ENCODE assay signal across 1 cellular context in the genomic region with DNA sequence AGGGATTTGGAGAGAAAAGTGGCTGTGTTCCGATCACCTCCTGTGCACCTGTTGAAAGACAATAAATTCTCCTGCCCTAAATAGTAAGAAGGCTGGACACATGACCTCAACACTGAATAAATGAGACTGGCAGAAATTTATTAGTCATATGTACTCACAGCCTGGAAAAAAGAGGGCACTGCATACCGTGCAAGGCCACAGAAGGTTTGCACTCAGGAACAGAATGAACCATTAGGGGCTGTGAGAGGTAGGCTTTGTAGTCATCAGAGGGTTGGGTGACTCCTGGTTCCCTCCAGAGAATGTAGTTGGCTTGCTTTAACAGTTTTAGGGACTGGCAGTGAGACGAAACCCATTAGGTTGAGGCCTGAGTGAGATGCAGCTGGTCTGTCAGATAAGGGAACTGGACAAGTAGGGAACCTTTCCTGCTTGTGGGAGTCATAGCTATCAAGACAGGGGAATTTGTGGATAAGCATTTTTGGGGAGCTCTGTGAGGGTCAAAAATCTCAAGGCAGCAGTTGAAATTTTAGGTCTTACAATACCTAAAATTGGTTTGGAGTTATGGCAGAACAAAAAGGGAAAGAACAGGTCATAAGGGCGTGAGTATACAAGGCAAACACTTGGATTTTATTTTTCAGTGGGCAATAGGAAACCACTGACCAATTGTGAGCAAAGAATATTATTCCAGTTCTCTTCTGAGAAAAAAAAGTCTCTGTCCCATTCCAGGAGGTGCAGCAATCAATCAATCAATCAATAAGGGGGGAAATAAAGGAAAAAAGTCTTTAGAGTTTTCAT.
TF ChIP-seq lines count a peak whose summit lies in the region.

No MANE protein-coding gene starts in this region.

TF ChIP-seq in K562, 482 proteins besides CTCF, POLR2A, EP300 and RAD21 (continued from another document and continues in another):
- no peak for TF ChIP-seq ZNF740 (CRISPR knock-in tag; IDR thresholded peaks at IDR 0.05)
- no peak for TF ChIP-seq ZNF740 (tag; IDR thresholded peaks at IDR 0.05)
- TF ChIP-seq ZNF165 (CRISPR knock-in tag; IDR thresholded peaks at IDR 0.05; ENCODE audit: borderline replicate concordance), result no peak
- no peak for TF ChIP-seq TAF7 (tag; IDR thresholded peaks at IDR 0.05)
- peak; percentile 82; the same call in 1 of the 2 replicates for TF ChIP-seq JUN (IDR thresholded peaks at IDR 0.05; ENCODE audit: borderline replicate concordance, low read depth, low read length)
- TF ChIP-seq JUN (CRISPR knock-in tag; IDR thresholded peaks at IDR 0.05; ENCODE audit: borderline replicate concordance), result no peak
- TF ChIP-seq GATAD2B (IDR thresholded peaks at IDR 0.05; ENCODE audit: borderline replicate concordance), result 0 out of 2 replicates have a peak, but pooled peaks have one; percentile 36
- peak; percentile 92 for TF ChIP-seq SMAD4 (CRISPR knock-in tag; conservative IDR thresholded peaks at IDR 0.05)
- TF ChIP-seq PRPF4 (IDR thresholded peaks at IDR 0.05; ENCODE audit: insufficient read depth, low read depth, low read length, poor library complexity, severe bottlenecking), result no peak
- no peak for TF ChIP-seq HDAC6 (IDR thresholded peaks at IDR 0.05; ENCODE audit: low read depth, low read length)
- TF ChIP-seq, protein P1, sequence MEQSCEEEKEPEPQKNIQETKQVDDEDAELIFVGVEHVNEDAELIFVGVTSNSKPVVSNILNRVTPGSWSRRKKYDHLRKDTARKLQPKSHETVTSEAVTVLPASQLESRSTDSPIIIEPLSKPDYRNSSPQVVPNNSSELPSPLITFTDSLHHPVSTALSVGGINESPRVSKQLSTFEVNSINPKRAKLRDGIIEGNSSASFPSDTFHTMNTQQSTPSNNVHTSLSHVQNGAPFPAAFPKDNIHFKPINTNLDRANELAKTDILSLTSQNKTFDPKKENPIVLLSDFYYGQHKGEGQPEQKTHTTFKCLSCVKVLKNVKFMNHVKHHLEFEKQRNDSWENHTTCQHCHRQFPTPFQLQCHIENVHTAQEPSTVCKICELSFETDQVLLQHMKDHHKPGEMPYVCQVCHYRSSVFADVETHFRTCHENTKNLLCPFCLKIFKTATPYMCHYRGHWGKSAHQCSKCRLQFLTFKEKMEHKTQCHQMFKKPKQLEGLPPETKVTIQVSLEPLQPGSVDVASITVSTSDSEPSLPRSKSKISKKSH (CRISPR knock-in tag; IDR thresholded peaks at IDR 0.05), result no peak
- TF ChIP-seq ZNF124 (CRISPR knock-in tag; IDR thresholded peaks at IDR 0.05), result no peak
- no peak for TF ChIP-seq ZNF212 (CRISPR knock-in tag; IDR thresholded peaks at IDR 0.05)
- no peak for TF ChIP-seq BMI1 (IDR thresholded peaks at IDR 0.05; ENCODE audit: low read length)
- TF ChIP-seq HNRNPLL (IDR thresholded peaks at IDR 0.05; ENCODE audit: low read depth, low read length, poor library complexity, severe bottlenecking), result no peak
- no peak for TF ChIP-seq NFIX (CRISPR knock-in tag; IDR thresholded peaks at IDR 0.05; ENCODE audit: low read depth)
- no peak for TF ChIP-seq ZZZ3 (IDR thresholded peaks at IDR 0.05)
- peak; percentile 70 for TF ChIP-seq ZNF644 (tag; IDR thresholded peaks at IDR 0.05; ENCODE audit: low read depth)
- TF ChIP-seq ILF3 (IDR thresholded peaks at IDR 0.05; ENCODE audit: borderline replicate concordance), result no peak
- TF ChIP-seq SIN3B (IDR thresholded peaks at IDR 0.05; ENCODE audit: low read depth), result no peak
- TF ChIP-seq ATF1 (CRISPR knock-in tag; IDR thresholded peaks at IDR 0.05), result no peak
- TF ChIP-seq ATF1 (tag; IDR thresholded peaks at IDR 0.05), result peak; percentile 52
- peak; percentile 94 for TF ChIP-seq ATF7 (IDR thresholded peaks at IDR 0.05)
- TF ChIP-seq CREM (IDR thresholded peaks at IDR 0.05; ENCODE audit: low read depth), result peak; percentile 78; the same call in 1 of the 2 replicates
- TF ChIP-seq CCNT2 (IDR thresholded peaks at IDR 0.05; ENCODE audit: borderline replicate concordance, extremely low read depth, insufficient read length, low read depth, low read length), result peak; percentile 11
- TF ChIP-seq ZNF696 (CRISPR knock-in tag; conservative IDR thresholded peaks at IDR 0.05), result no peak
- no peak for TF ChIP-seq CBX8 (IDR thresholded peaks at IDR 0.05; ENCODE audit: borderline replicate concordance, extremely low read depth, low read depth, low read length, poor library complexity, severe bottlenecking)
- TF ChIP-seq IRF9 (tag; IDR thresholded peaks at IDR 0.05), result no peak
- no peak for TF ChIP-seq TFAM (CRISPR knock-in tag; conservative IDR thresholded peaks at IDR 0.05)
- TF ChIP-seq ARHGAP35 (IDR thresholded peaks at IDR 0.05; ENCODE audit: partially characterized antibody), result no peak
- TF ChIP-seq LARP7 (IDR thresholded peaks at IDR 0.05), result no peak
- TF ChIP-seq NFXL1 (CRISPR knock-in tag; IDR thresholded peaks at IDR 0.05), result no peak
- TF ChIP-seq ZNF146 (CRISPR knock-in tag; IDR thresholded peaks at IDR 0.05; ENCODE audit: unreplicated experiment), result no peak
- no peak for TF ChIP-seq ESRRB (CRISPR knock-in tag; IDR thresholded peaks at IDR 0.05; ENCODE audit: borderline replicate concordance)
- TF ChIP-seq ZMIZ1 (IDR thresholded peaks at IDR 0.05; ENCODE audit: low read depth in 2 of 2, low read length in 2 of 2), result peak in 1 of 2 experiments; percentile 96; a peak in 3 of 4 replicates
- TF ChIP-seq MAX (CRISPR knock-in tag; IDR thresholded peaks at IDR 0.05), result no peak
- TF ChIP-seq MAZ (CRISPR knock-in tag; conservative IDR thresholded peaks at IDR 0.05 in 1 of 2, IDR thresholded peaks at IDR 0.05 in 1 of 2), result peak; percentile 57 to 74
- TF ChIP-seq KLF10 (CRISPR knock-in tag; IDR thresholded peaks at IDR 0.05), result no peak
- TF ChIP-seq, protein P2, sequence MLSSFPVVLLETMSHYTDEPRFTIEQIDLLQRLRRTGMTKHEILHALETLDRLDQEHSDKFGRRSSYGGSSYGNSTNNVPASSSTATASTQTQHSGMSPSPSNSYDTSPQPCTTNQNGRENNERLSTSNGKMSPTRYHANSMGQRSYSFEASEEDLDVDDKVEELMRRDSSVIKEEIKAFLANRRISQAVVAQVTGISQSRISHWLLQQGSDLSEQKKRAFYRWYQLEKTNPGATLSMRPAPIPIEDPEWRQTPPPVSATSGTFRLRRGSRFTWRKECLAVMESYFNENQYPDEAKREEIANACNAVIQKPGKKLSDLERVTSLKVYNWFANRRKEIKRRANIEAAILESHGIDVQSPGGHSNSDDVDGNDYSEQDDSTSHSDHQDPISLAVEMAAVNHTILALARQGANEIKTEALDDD (IDR thresholded peaks at IDR 0.05), result peak; percentile 96
- TF ChIP-seq BACH1 (tag; IDR thresholded peaks at IDR 0.05), result no peak
- TF ChIP-seq ZNF449 (CRISPR knock-in tag; IDR thresholded peaks at IDR 0.05), result 0 out of 2 replicates have a peak, but pooled peaks have one; percentile 15
- no peak for TF ChIP-seq SUPT5H (IDR thresholded peaks at IDR 0.05)
- TF ChIP-seq KDM5B (IDR thresholded peaks at IDR 0.05; ENCODE audit: insufficient replicate concordance, low read depth, low read length), result peak; percentile 33
- no peak for TF ChIP-seq DLX4 (CRISPR knock-in tag; IDR thresholded peaks at IDR 0.05)
- no peak for TF ChIP-seq SIN3A (IDR thresholded peaks at IDR 0.05; ENCODE audit: borderline replicate concordance in 2 of 2, control insufficient read depth in 1 of 2, low read depth in 2 of 2, low read length in 2 of 2)
- TF ChIP-seq TRIM25 (IDR thresholded peaks at IDR 0.05; ENCODE audit: borderline replicate concordance), result no peak
- no peak for TF ChIP-seq ZNF431 (CRISPR knock-in tag; IDR thresholded peaks at IDR 0.05)
- peak; percentile 73 for TF ChIP-seq ZNF583 (CRISPR knock-in tag; IDR thresholded peaks at IDR 0.05)
- TF ChIP-seq TBL1XR1 (IDR thresholded peaks at IDR 0.05; ENCODE audit: low read length in 2 of 2), result peak; percentile 76 to 97; a peak in 3 of 4 replicates
- peak; percentile 74; the same call in 1 of the 2 replicates for TF ChIP-seq ZEB2 (IDR thresholded peaks at IDR 0.05)
- TF ChIP-seq MBD2 (IDR thresholded peaks at IDR 0.05; ENCODE audit: borderline replicate concordance, low read depth), result peak; percentile 87
- no peak for TF ChIP-seq ZNF436 (CRISPR knock-in tag; IDR thresholded peaks at IDR 0.05)
- TF ChIP-seq SRSF3 (IDR thresholded peaks at IDR 0.05; ENCODE audit: insufficient read depth, low read length), result no peak
- TF ChIP-seq FUS (optimal IDR thresholded peaks at IDR 0.05; ENCODE audit: low read depth, low read length), result no peak
- no peak for TF ChIP-seq DNMT1 (IDR thresholded peaks at IDR 0.05)
- TF ChIP-seq FOXJ3 (CRISPR knock-in tag; IDR thresholded peaks at IDR 0.05), result no peak
- no peak for TF ChIP-seq CEBPG (CRISPR knock-in tag; IDR thresholded peaks at IDR 0.05)
- TF ChIP-seq CEBPG (tag; conservative IDR thresholded peaks at IDR 0.05 in 1 of 2, IDR thresholded peaks at IDR 0.05 in 1 of 2), result no peak
